In genomic region chr16:30996324-30996999, GRCh38 we compare ENCODE assay signal across 6 cellular contexts. TPM values are rescaled to one million over a fixed set of nuclear protein-coding genes. Genes with fewer than 3 reads are reported as not detected.
A peak's percentile ranks its signal among the peaks of the same experiment; 100 is the strongest.
DNase-seq lines count a peak whose midpoint lies in the region; ATAC-seq and TF ChIP-seq lines count a peak whose summit lies in the region.

No MANE protein-coding gene starts in this region.

- peaks cover 14% of the 10 kb centered on the region for H3K4me1 Mint-ChIP-seq in Caco-2 (ENCODE audit: low read depth, unreplicated experiment)

- POLR2A ChIA-PET in Caco-2 (lab: Charles Lee) = interaction anchor here (1.1 kb wide), 1 partner anchor 121 kb away, joined by 3 read pairs; no protein-coding TSS in a partner anchor

- DNase-seq in Caco-2 (peak; percentile 41 to 66), SK-N-MC (ENCODE audit: low read depth, low spot score) (no peak), left kidney (ENCODE audit: low read depth, low spot score) (peak; percentile 15), NCI-H1694 (lab: John Stamatoyannopoulos, UW) (no peak), middle frontal gyrus (ENCODE audit: extremely low spot score, low spot score) (no peak)

- no peaks in the 10 kb centered on the region for H3K36me3 Mint-ChIP-seq in Caco-2 (ENCODE audit: insufficient read depth, unreplicated experiment)

- BruUV-seq in Caco-2 (replicated peaks; lab: Mats Ljungman, UMichigan) = TSS peak; percentile 80

- H3K36me3 ChIP-seq in Caco-2 (ENCODE audit: control insufficient read depth, insufficient read depth, low read length) (no peaks in the 10 kb centered on the region), SK-N-MC (ENCODE audit: insufficient read depth, low read length) (no peaks in the 10 kb centered on the region)

- no peaks in the 10 kb centered on the region for H3K9me3 Mint-ChIP-seq in Caco-2 (ENCODE audit: unreplicated experiment)

- no peaks in the 10 kb centered on the region for H3K27me3 Mint-ChIP-seq in Caco-2 (ENCODE audit: insufficient read depth, unreplicated experiment)

- H3K4me3 ChIP-seq in Caco-2 (ENCODE audit: low read depth, low read length) (peak overlapping the region; percentile 46), SK-N-MC (peak overlapping the region; percentile 73)

- TF ChIP-seq CTCF in Caco-2 (IDR thresholded peaks at IDR 0.05; ENCODE audit: insufficient read depth in 1 of 2, low read depth in 1 of 2, low read length in 1 of 2, severe bottlenecking in 1 of 2, unreplicated experiment in 1 of 2) = no peak

- peak overlapping the region; percentile 58 for H3K27ac Mint-ChIP-seq in Caco-2 (ENCODE audit: unreplicated experiment)

- no peaks in the 10 kb centered on the region for H3K9me3 ChIP-seq in Caco-2
- no peaks in the 10 kb centered on the region for H3K9me3 ChIP-seq in SK-N-MC (ENCODE audit: low read depth, low read length)

- H3K4me1 ChIP-seq in Caco-2 = peaks cover 24% of the 10 kb centered on the region

- H3K27me3 ChIP-seq in Caco-2 (replicated peaks; ENCODE audit: control insufficient read depth, insufficient read depth, low read length) = no peaks in the 10 kb centered on the region

- CTCF ChIA-PET in Caco-2 (lab: Charles Lee) = interaction anchor here (0.7 to 1.6 kb wide), 2 partner anchors 11 to 446 kb away, joined by 4 to 5 read pairs; partner anchors contain the start of genes HSD3B7 and ZNF843

- no peak for ATAC-seq in HG03135 (IDR thresholded peaks at IDR 0.05; ENCODE audit: unreplicated experiment)

- H3K27ac ChIP-seq in SK-N-MC = no peak overlapping the region

- H3K4me3 Mint-ChIP-seq in Caco-2 (ENCODE audit: unreplicated experiment) = peak overlapping the region; percentile 83

- intact Hi-C loops in Caco-2 (cut with micrococcal nuclease; ENCODE audit: unreplicated experiment) = no loop called here

- H3K9ac ChIP-seq in SK-N-MC (ENCODE audit: insufficient read length) = no peak overlapping the region

RNA-seq across cellular contexts. Expression of gene HSD3B7, which starts 11.5 kb away (rescaled TPM):
- total RNA-seq in Caco-2 (2022) = 1.3 and 2.4 TPM in 2 replicates

RNA-seq across cellular contexts. Expression of gene STX1B, which starts 14.0 kb away (rescaled TPM):
- total RNA-seq in Caco-2 (2022) = 0.46 and 0.77 TPM in 2 replicates

RNA-seq across cellular contexts. Expression of gene STX4, which starts 36.9 kb away (rescaled TPM):
- total RNA-seq in Caco-2 (2022) = 27.9 and 29.2 TPM in 2 replicates

RNA-seq across cellular contexts. Expression of gene SETD1A, which starts 38.9 kb away (rescaled TPM):
- total RNA-seq in Caco-2 (2022) = 21.5 and 26.3 TPM in 2 replicates

RNA-seq across cellular contexts. Expression of gene ORAI3, which starts 47.6 kb away (rescaled TPM):
- total RNA-seq in Caco-2 (2022) = 4.7 TPM in 2 replicates

Comparison
In these comparisons a context has a peak if more than half of its experiments do, and no peak if none do; other contexts are left out.
1. DNase-seq: peak in Caco-2 (2 of 2) and left kidney (single experiment); none in SK-N-MC (single experiment), NCI-H1694 (single experiment) and middle frontal gyrus (single experiment).